ENCODE assay signal across 10 cellular contexts in the genomic region with DNA sequence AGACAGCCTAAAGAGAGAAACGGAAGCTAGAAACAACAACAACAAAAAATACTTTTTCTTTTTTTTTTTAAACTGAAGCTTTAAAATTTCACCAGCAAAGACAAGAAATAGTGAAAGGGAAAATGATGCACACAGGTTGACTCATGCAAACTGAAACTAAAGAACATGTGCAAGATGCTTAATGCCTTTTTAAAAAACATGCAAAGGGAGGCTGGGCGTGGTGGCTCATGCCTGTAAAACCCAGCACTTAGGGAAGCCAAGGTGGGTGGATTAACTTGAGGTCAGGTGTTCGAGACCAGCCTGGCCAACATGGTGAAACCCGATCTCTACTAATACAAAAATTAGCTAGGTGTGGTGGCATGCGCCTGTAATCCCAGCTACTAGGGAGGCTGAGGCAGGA.
A peak's percentile ranks its signal among the peaks of the same experiment; 100 is the strongest.
DNase-seq lines count a peak whose midpoint lies in the region; ATAC-seq lines count a peak whose summit lies in the region.
"Had no signal": no experiment of that assay in that cellular context is flagged by ENCODE, and none has a peak within 500 bp of the region (broad histone marks: within the 10 kb centered on the region; RNA-seq: fewer than 3 reads in every experiment).

No MANE protein-coding gene starts in this region.

- H3K36me3 Mint-ChIP-seq in T-helper 1 cell treated with Interleukin-12 subunit alpha and Interleukin-12 subunit beta and Interleukin-4 antibody, amounts not matched to agents 30 μg/mL and 1 μg/mL, for 36 hours (ENCODE audit: low read depth): no peaks in the 10 kb centered on the region
- H3K36me3 Mint-ChIP-seq in activated naive CD8-positive, alpha-beta T cell treated with anti-CD3 and anti-CD28 coated beads, Interleukin-2, amount 50 U/mL, for 24 hours (ENCODE audit: low read depth): no peaks in the 10 kb centered on the region

- peaks cover 5% of the 10 kb centered on the region for H3K27me3 Mint-ChIP-seq in T-helper 1 cell treated with Interleukin-12 subunit alpha and Interleukin-12 subunit beta and Interleukin-4 antibody, amounts not matched to agents 30 μg/mL and 1 μg/mL, for 36 hours (ENCODE audit: low read depth)
- no peaks in the 10 kb centered on the region for H3K27me3 Mint-ChIP-seq in activated naive CD8-positive, alpha-beta T cell treated with anti-CD3 and anti-CD28 coated beads, Interleukin-2, amount 50 U/mL, for 24 hours

- peaks cover 4% of the 10 kb centered on the region for H3K9me3 Mint-ChIP-seq in T-helper 1 cell treated with Interleukin-12 subunit alpha and Interleukin-12 subunit beta and Interleukin-4 antibody, amounts not matched to agents 30 μg/mL and 1 μg/mL, for 36 hours
- H3K9me3 Mint-ChIP-seq in activated naive CD8-positive, alpha-beta T cell treated with anti-CD3 and anti-CD28 coated beads, Interleukin-2, amount 50 U/mL, for 24 hours: no peaks in the 10 kb centered on the region

- peak; percentile 57 for DNase-seq in activated naive CD8-positive, alpha-beta T cell treated with anti-CD3 and anti-CD28 coated beads, Interleukin-2, amount 50 U/mL, for 24 hours
- peak; percentile 39 to 61 (median 44) for DNase-seq in stimulated activated CD4-positive, alpha-beta T cell treated with anti-CD3 and anti-CD28 coated beads, TNF-alpha, amount 100 ng/mL, for 48 hours (ENCODE audit: low read depth in 3 of 3)
- no peak for DNase-seq in effector CD8-positive, alpha-beta T cell (lab: John Stamatoyannopoulos, UW)
- DNase-seq in NCI-H524 treated with DMSO at 0.1 percent for 48 hours (lab: John Stamatoyannopoulos, UW): no peak
- DNase-seq: NCI-H345, posterior cingulate gyrus had no signal

- ATAC-seq in GM21529 (IDR thresholded peaks at IDR 0.05; ENCODE audit: unreplicated experiment) (peak; percentile 67), GM19351 (IDR thresholded peaks at IDR 0.05; ENCODE audit: unreplicated experiment) (no peak), GM19324 (IDR thresholded peaks at IDR 0.05; ENCODE audit: low FRiP score, unreplicated experiment) (no peak)
- ATAC-seq in activated naive CD8-positive, alpha-beta T cell treated with anti-CD3 and anti-CD28 coated beads, Interleukin-2, amount 50 U/mL, for 24 hours: peak; percentile 92

- no peak overlapping the region for H3K4me3 Mint-ChIP-seq in T-helper 1 cell treated with Interleukin-12 subunit alpha and Interleukin-12 subunit beta and Interleukin-4 antibody, amounts not matched to agents 30 μg/mL and 1 μg/mL, for 36 hours
- H3K4me3 Mint-ChIP-seq in activated naive CD8-positive, alpha-beta T cell treated with anti-CD3 and anti-CD28 coated beads, Interleukin-2, amount 50 U/mL, for 24 hours: no peak overlapping the region

- peak overlapping the region; percentile 20 for H3K27ac Mint-ChIP-seq in T-helper 1 cell treated with Interleukin-12 subunit alpha and Interleukin-12 subunit beta and Interleukin-4 antibody, amounts not matched to agents 30 μg/mL and 1 μg/mL, for 36 hours
- H3K27ac Mint-ChIP-seq in activated naive CD8-positive, alpha-beta T cell treated with anti-CD3 and anti-CD28 coated beads, Interleukin-2, amount 50 U/mL, for 24 hours: peak overlapping the region; percentile 69

- H3K4me1 Mint-ChIP-seq in T-helper 1 cell treated with Interleukin-12 subunit alpha and Interleukin-12 subunit beta and Interleukin-4 antibody, amounts not matched to agents 30 μg/mL and 1 μg/mL, for 36 hours (ENCODE audit: low read depth): peaks cover 15% of the 10 kb centered on the region
- peaks cover 23% of the 10 kb centered on the region for H3K4me1 Mint-ChIP-seq in activated naive CD8-positive, alpha-beta T cell treated with anti-CD3 and anti-CD28 coated beads, Interleukin-2, amount 50 U/mL, for 24 hours

Comparison
In these comparisons a context has a peak if more than half of its experiments do, and no peak if none do; other contexts are left out.
1. ATAC-seq: peak in GM21529 (single experiment) and activated naive CD8-positive, alpha-beta T cell treated with anti-CD3 and anti-CD28 coated beads, Interleukin-2, amount 50 U/mL, for 24 hours (single experiment); none in GM19351 (single experiment) and GM19324 (single experiment).
2. DNase-seq: peak in activated naive CD8-positive, alpha-beta T cell treated with anti-CD3 and anti-CD28 coated beads, Interleukin-2, amount 50 U/mL, for 24 hours (single experiment) and stimulated activated CD4-positive, alpha-beta T cell treated with anti-CD3 and anti-CD28 coated beads, TNF-alpha, amount 100 ng/mL, for 48 hours (3 of 3); none in effector CD8-positive, alpha-beta T cell (single experiment) and NCI-H524 treated with DMSO at 0.1 percent for 48 hours (single experiment).